Comparison of ENCODE assay signal across 12 cellular contexts in genomic region chr2:73999881-74000597, GRCh38. TPM values are rescaled to one million over a fixed set of nuclear protein-coding genes. Genes with fewer than 3 reads are reported as not detected.
DNase-seq lines count a peak whose midpoint lies in the region; ATAC-seq and TF ChIP-seq lines count a peak whose summit lies in the region.
"Had no signal": no experiment of that assay in that cellular context is flagged by ENCODE, and none has a peak within 500 bp of the region (broad histone marks: within the 10 kb centered on the region; RNA-seq: fewer than 3 reads in every experiment).

No MANE protein-coding gene starts in this region.

- H3K4me2 ChIP-seq in neural progenitor cell = peak overlapping the region; percentile 76

- no peaks in the 10 kb centered on the region for H3K9me3 ChIP-seq in CD4-positive, alpha-beta T cell (ENCODE audit: control insufficient read depth, low read length)
- H3K9me3 ChIP-seq in MG63 = no peaks in the 10 kb centered on the region
- no peaks in the 10 kb centered on the region for H3K9me3 ChIP-seq in neural progenitor cell (ENCODE audit: low read depth)

- H2AFZ ChIP-seq in neural progenitor cell (replicated peaks) = no peak overlapping the region

- TF ChIP-seq CTCF in CD4-positive, alpha-beta T cell (IDR thresholded peaks at IDR 0.05) = no peak
- no peak for TF ChIP-seq CTCF in neural progenitor cell (IDR thresholded peaks at IDR 0.05)

- peak overlapping the region; percentile 81 for H3K27ac Mint-ChIP-seq in CD4-positive, alpha-beta T cell
- peak overlapping the region; percentile 18 for H3K27ac Mint-ChIP-seq in dendritic cell treated with granulocyte-macrophage colony-stimulating factor and Interleukin-4, amounts not matched to agents 40 ng/mL and 50 ng/mL, for 4 days
- H3K27ac Mint-ChIP-seq in neural progenitor cell = peak overlapping the region; percentile 65

- H3K27me3 ChIP-seq in CD4-positive, alpha-beta T cell (ENCODE audit: control insufficient read depth, insufficient read depth, low read length) = no peaks in the 10 kb centered on the region
- no peaks in the 10 kb centered on the region for H3K27me3 ChIP-seq in MG63
- peaks cover 5% of the 10 kb centered on the region for H3K27me3 ChIP-seq in neural progenitor cell

- POLR2A ChIA-PET in CD4-positive, alpha-beta T cell (lab: Charles Lee) = interaction anchor here (0.6 to 3.2 kb wide), 6 partner anchors 14 to 178 kb away, joined by 3 to 25 read pairs (median 6); partner anchors contain the start of genes DGUOK, MOB1A and TET3

- no peak overlapping the region for H3K9ac ChIP-seq in neural progenitor cell

- H3K36me3 Mint-ChIP-seq in CD4-positive, alpha-beta T cell (ENCODE audit: low read depth) = no peaks in the 10 kb centered on the region
- peaks cover 97% of the 10 kb centered on the region for H3K36me3 Mint-ChIP-seq in dendritic cell treated with granulocyte-macrophage colony-stimulating factor and Interleukin-4, amounts not matched to agents 40 ng/mL and 50 ng/mL, for 4 days (ENCODE audit: low read depth)
- H3K36me3 Mint-ChIP-seq in neural progenitor cell = no peaks in the 10 kb centered on the region

- H3K36me3 ChIP-seq in MG63 (peaks cover 3% of the 10 kb centered on the region; the same call in 1 of the 2 replicates), neural progenitor cell (no peaks in the 10 kb centered on the region)

- H3F3A ChIP-seq in neural progenitor cell (ENCODE audit: low read depth) = peaks cover 21% of the 10 kb centered on the region

- H3K4me3 Mint-ChIP-seq in CD4-positive, alpha-beta T cell = peak overlapping the region; percentile 87
- peak overlapping the region; percentile 27 for H3K4me3 Mint-ChIP-seq in dendritic cell treated with granulocyte-macrophage colony-stimulating factor and Interleukin-4, amounts not matched to agents 40 ng/mL and 50 ng/mL, for 4 days
- H3K4me3 Mint-ChIP-seq in neural progenitor cell = peak overlapping the region; percentile 85

- H3K27me3 Mint-ChIP-seq in CD4-positive, alpha-beta T cell = no peaks in the 10 kb centered on the region
- H3K27me3 Mint-ChIP-seq in dendritic cell treated with granulocyte-macrophage colony-stimulating factor and Interleukin-4, amounts not matched to agents 40 ng/mL and 50 ng/mL, for 4 days = no peaks in the 10 kb centered on the region
- H3K27me3 Mint-ChIP-seq in neural progenitor cell (ENCODE audit: insufficient read depth, low read depth) = peaks cover 9% of the 10 kb centered on the region
- H3K27me3 Mint-ChIP-seq: stimulated activated naive B cell treated with anti-CD40 and anti-IgM and Interleukin-4, amounts not matched to agents 10 μg/mL and 1 μg/mL and 100 μg/mL, for 72 hours had no signal

- peaks cover 64% of the 10 kb centered on the region for H3K79me2 ChIP-seq in neural progenitor cell (ENCODE audit: low read depth)

- ATAC-seq in CD4-positive, alpha-beta T cell (ENCODE audit: poor library complexity) = no peak
- ATAC-seq: right cardiac atrium; stimulated activated naive B cell treated with anti-CD40 and anti-IgM and Interleukin-4, amounts not matched to agents 10 μg/mL and 1 μg/mL and 100 μg/mL, for 72 hours had no signal

- intact Hi-C loops in CD4-positive, alpha-beta T cell (cut with DNase I, micrococcal nuclease) = no loop called here
- intact Hi-C loops in dendritic cell treated with granulocyte-macrophage colony-stimulating factor and Interleukin-4, amounts not matched to agents 40 ng/mL and 50 ng/mL, for 4 days (cut with micrococcal nuclease) = loop anchor here (5.0 kb wide), 1 partner anchor 37 kb away; no protein-coding TSS in a partner anchor

- DNase-seq in CD4-positive, alpha-beta T cell = no peak
- DNase-seq in MG63 = peak; percentile 60
- no peak for DNase-seq in neural progenitor cell (ENCODE audit: low spot score)
- no peak for DNase-seq in NCI-H510A treated with DMSO at 0.1 percent for 48 hours (lab: John Stamatoyannopoulos, UW)
- DNase-seq in NCI-H2029 (lab: John Stamatoyannopoulos, UW) = no peak
- DNase-seq in stimulated activated naive CD4-positive, alpha-beta T cell treated with Interleukin-2 at 50 U/mL for 16 hours (lab: John Stamatoyannopoulos, UW) = no peak
- no peak for DNase-seq in SHP77 treated with DMSO at 0.1 percent for 48 hours (lab: John Stamatoyannopoulos, UW)
- DNase-seq: SIG-M5; stimulated activated naive B cell treated with anti-CD40 and anti-IgM and Interleukin-4, amounts not matched to agents 10 μg/mL and 1 μg/mL and 100 μg/mL, for 72 hours had no signal

- H3K27ac ChIP-seq in CD4-positive, alpha-beta T cell (ENCODE audit: low read depth, low read length) = no peak overlapping the region
- no peak overlapping the region for H3K27ac ChIP-seq in neural progenitor cell
- H3K27ac ChIP-seq: coronary artery had no signal

- peaks cover 46% of the 10 kb centered on the region for H3K4me1 ChIP-seq in neural progenitor cell

- no peaks in the 10 kb centered on the region for H3K9me3 Mint-ChIP-seq in CD4-positive, alpha-beta T cell
- H3K9me3 Mint-ChIP-seq in dendritic cell treated with granulocyte-macrophage colony-stimulating factor and Interleukin-4, amounts not matched to agents 40 ng/mL and 50 ng/mL, for 4 days = no peaks in the 10 kb centered on the region
- no peaks in the 10 kb centered on the region for H3K9me3 Mint-ChIP-seq in neural progenitor cell
- H3K9me3 Mint-ChIP-seq: stimulated activated naive B cell treated with anti-CD40 and anti-IgM and Interleukin-4, amounts not matched to agents 10 μg/mL and 1 μg/mL and 100 μg/mL, for 72 hours had no signal

- no peak overlapping the region for H3K4me3 ChIP-seq in MG63
- H3K4me3 ChIP-seq in neural progenitor cell = no peak overlapping the region
- H3K4me3 ChIP-seq: coronary artery had no signal

- H3K4me1 Mint-ChIP-seq in CD4-positive, alpha-beta T cell (ENCODE audit: low read depth) = peaks cover 76% of the 10 kb centered on the region
- peaks cover 96% of the 10 kb centered on the region for H3K4me1 Mint-ChIP-seq in dendritic cell treated with granulocyte-macrophage colony-stimulating factor and Interleukin-4, amounts not matched to agents 40 ng/mL and 50 ng/mL, for 4 days (ENCODE audit: low read depth)
- H3K4me1 Mint-ChIP-seq in neural progenitor cell = peaks cover 73% of the 10 kb centered on the region

- H4K20me1 ChIP-seq in neural progenitor cell (ENCODE audit: low read depth) = peaks cover 90% of the 10 kb centered on the region

- CTCF ChIA-PET in CD4-positive, alpha-beta T cell (lab: Charles Lee) = interaction anchor here (2.0 kb wide), 1 partner anchor 13 kb away, joined by 8 read pairs; no protein-coding TSS in a partner anchor

RNA-seq across cellular contexts. Expression of gene TET3, which starts 15.3 kb away (rescaled TPM):
- 10 to 100 TPM; 22.2 to 24.1 TPM for total RNA-seq in CD4-positive, alpha-beta T cell
- total RNA-seq in MG63 (2014; rRNA removed; shearing (Covaris generic); ENCODE audit: low replicate concordance) = 1.6 and 2.1 TPM in 2 replicates
- 6.2 and 9.1 TPM in 2 replicates for total RNA-seq in neural progenitor cell (ENCODE audit: low replicate concordance)

Comparison
In these comparisons a context has a peak if more than half of its experiments do, and no peak if none do; other contexts are left out.
1. H3K27ac Mint-ChIP-seq: peak in every context shown above with its lines; median percentile 81 in CD4-positive, alpha-beta T cell; 65 in neural progenitor cell; 18 in dendritic cell treated with granulocyte-macrophage colony-stimulating factor and Interleukin-4, amounts not matched to agents 40 ng/mL and 50 ng/mL, for 4 days.
2. H3K4me3 Mint-ChIP-seq: peak in every context shown above with its lines; median percentile 87 in CD4-positive, alpha-beta T cell; 85 in neural progenitor cell; 27 in dendritic cell treated with granulocyte-macrophage colony-stimulating factor and Interleukin-4, amounts not matched to agents 40 ng/mL and 50 ng/mL, for 4 days.